ENCODE assay signal across 16 cellular contexts in genomic region chr16:66227766-66228530, GRCh38.
A peak's percentile ranks its signal among the peaks of the same experiment; 100 is the strongest.
DNase-seq lines count a peak whose midpoint lies in the region; TF ChIP-seq lines count a peak whose summit lies in the region.
"Had no signal": no experiment of that assay in that cellular context is flagged by ENCODE, and none has a peak within 500 bp of the region (broad histone marks: within the 10 kb centered on the region; RNA-seq: fewer than 3 reads in every experiment).

No MANE protein-coding gene starts in this region.

- no peaks in the 10 kb centered on the region for H3K9me3 ChIP-seq in SJCRH30 (replicated peaks)
- no peaks in the 10 kb centered on the region for H3K9me3 ChIP-seq in spleen

- H3K4me1 Mint-ChIP-seq in nephron, result peaks cover 51% of the 10 kb centered on the region
- peaks cover 4% of the 10 kb centered on the region for H3K4me1 Mint-ChIP-seq in activated naive CD8-positive, alpha-beta T cell treated with anti-CD3 and anti-CD28 coated beads for 36 hours

- no peak overlapping the region for H3K4me3 Mint-ChIP-seq in nephron
- H3K4me3 Mint-ChIP-seq in activated naive CD8-positive, alpha-beta T cell treated with anti-CD3 and anti-CD28 coated beads for 36 hours, result no peak overlapping the region
- H3K4me3 Mint-ChIP-seq: HFFc6, IgD-negative memory B cell had no signal

- H3K27me3 Mint-ChIP-seq in nephron (ENCODE audit: low read depth), result peaks cover 11% of the 10 kb centered on the region
- peaks cover 4% of the 10 kb centered on the region for H3K27me3 Mint-ChIP-seq in activated naive CD8-positive, alpha-beta T cell treated with anti-CD3 and anti-CD28 coated beads for 36 hours

- 70 to 93% (median 83%) methylated on average over 8 of the region's 8 CpGs for WGBS in spleen, 5 donors

- intact Hi-C loops in spleen (cut with DNase I; ENCODE audit: low total_unique reads), result no loop called here

- DNase-seq in HL-60 (ENCODE audit: low read depth in 1 of 2, low spot score in 1 of 2), result peak in 1 of 2 experiments; percentile 43
- peak in 1 of 2 experiments; percentile 53 for DNase-seq in SJCRH30
- DNase-seq in spleen, result no peak
- DNase-seq in caudate nucleus (lab: John Stamatoyannopoulos, UW), result no peak
- no peak for DNase-seq in SW 1271 (lab: John Stamatoyannopoulos, UW)
- DNase-seq in activated naive CD8-positive, alpha-beta T cell treated with anti-CD3 and anti-CD28 coated beads for 36 hours, result no peak
- DNase-seq: C1 segment of cervical spinal cord, H7, HFFc6, Karpas-422, NCI-H1436 treated with DMSO at 0.1 percent for 48 hours, NCI-H2029, NCI-H345, NCI-H526 treated with DMSO at 0.1 percent for 48 hours had no signal

- H3K36me3 Mint-ChIP-seq in nephron (ENCODE audit: low read depth), result no peaks in the 10 kb centered on the region
- H3K36me3 Mint-ChIP-seq in activated naive CD8-positive, alpha-beta T cell treated with anti-CD3 and anti-CD28 coated beads for 36 hours, result no peaks in the 10 kb centered on the region
- H3K36me3 Mint-ChIP-seq: IgD-negative memory B cell had no signal

- H3K36me3 ChIP-seq in SJCRH30 (no peaks in the 10 kb centered on the region), spleen (no peaks in the 10 kb centered on the region)

- H3K4me3 ChIP-seq in HL-60 (replicated peaks; ENCODE audit: insufficient read depth, low read length) (no peak overlapping the region), SJCRH30 (no peak overlapping the region), spleen (peak overlapping the region in 1 of 8 donors; percentile 22)

- H3K27me3 ChIP-seq in HL-60 (ENCODE audit: insufficient read depth, poor library complexity, severe bottlenecking) (no peaks in the 10 kb centered on the region), SJCRH30 (no peaks in the 10 kb centered on the region), spleen (replicated peaks in 1 of 7) (peaks cover 0 to 15% (median 0%) of the 10 kb centered on the region in 7 donors)

- peak overlapping the region; percentile 84 to 94 (median 87) for H3K27ac Mint-ChIP-seq in nephron
- H3K27ac Mint-ChIP-seq in activated naive CD8-positive, alpha-beta T cell treated with anti-CD3 and anti-CD28 coated beads for 36 hours, result no peak overlapping the region
- H3K27ac Mint-ChIP-seq: HFFc6, IgD-negative memory B cell had no signal

- H3K27ac ChIP-seq in HL-60 (replicated peaks) (peak overlapping the region; percentile 35), SJCRH30 (peak overlapping the region; percentile 82), spleen (peak overlapping the region in 6 of 8 donors; percentile 9 to 87 (median 53)), caudate nucleus (ENCODE audit: low read depth, low read length) (no peak overlapping the region)

- TF ChIP-seq CTCF in HL-60 (IDR thresholded peaks at IDR 0.05; ENCODE audit: insufficient read depth, low read length) (no peak), nephron (IDR thresholded peaks at IDR 0.05; ENCODE audit: unreplicated experiment in 3 of 3) (no peak), spleen (IDR thresholded peaks at IDR 0.05 in 8 of 11, conservative IDR thresholded peaks at IDR 0.05 in 3 of 11) (no peak)

- H3K4me1 ChIP-seq in SJCRH30 (peaks cover 64% of the 10 kb centered on the region), spleen (peaks cover 0 to 30% (median 11%) of the 10 kb centered on the region in 6 donors)

- H3K9me3 Mint-ChIP-seq in nephron, result no peaks in the 10 kb centered on the region
- no peaks in the 10 kb centered on the region for H3K9me3 Mint-ChIP-seq in activated naive CD8-positive, alpha-beta T cell treated with anti-CD3 and anti-CD28 coated beads for 36 hours
- H3K9me3 Mint-ChIP-seq: HFFc6, IgD-negative memory B cell had no signal

- TF ChIP-seq POLR2A in spleen (IDR thresholded peaks at IDR 0.05), result no peak
